15 cellular contexts compared by ENCODE assay signal in the genomic region with DNA sequence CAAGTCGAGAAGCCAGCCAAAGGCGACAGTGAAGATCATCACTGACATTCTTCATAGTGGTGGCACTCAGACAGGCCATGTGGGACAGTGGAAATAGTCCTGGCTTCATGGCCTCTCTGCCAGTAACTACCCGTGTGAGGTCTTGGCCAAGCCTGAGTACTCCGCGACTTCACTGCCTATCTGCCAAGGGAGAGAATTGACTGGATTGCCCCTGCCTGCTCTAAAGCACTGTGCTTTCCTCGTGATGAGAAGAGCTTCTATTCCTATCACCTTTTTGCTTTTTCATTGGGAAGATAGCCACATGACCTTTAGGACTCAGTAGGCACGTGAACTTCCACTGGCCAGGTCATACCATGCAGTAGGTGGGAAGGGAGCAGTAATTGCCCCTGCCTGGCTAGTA.
DNase-seq lines count a peak whose midpoint lies in the region; ATAC-seq and TF ChIP-seq lines count a peak whose summit lies in the region.
"Had no signal": no experiment of that assay in that cellular context is flagged by ENCODE, and none has a peak within 500 bp of the region (broad histone marks: within the 10 kb centered on the region; RNA-seq: fewer than 3 reads in every experiment).

No MANE protein-coding gene starts in this region.

- peak overlapping the region; percentile 45; the same call in 1 of the 2 replicates for H3K9ac ChIP-seq in iPS-20b (ENCODE audit: low read depth, low read length)

- H3K36me3 Mint-ChIP-seq in WTC11 = no peaks in the 10 kb centered on the region

- POLR2A ChIA-PET in WTC11 (lab: Charles Lee) = no interaction called here

- no peaks in the 10 kb centered on the region for H3K27me3 ChIP-seq in iPS-20b (ENCODE audit: insufficient read depth, low read length)
- H3K27me3 ChIP-seq in upper lobe of right lung = peaks cover 2% of the 10 kb centered on the region
- H3K27me3 ChIP-seq: brain microvascular endothelial cell had no signal

- no peaks in the 10 kb centered on the region for H3K27me3 Mint-ChIP-seq in WTC11 (ENCODE audit: low read depth)

- no peak for DNase-seq in Right ventricle myocardium inferior (ENCODE audit: missing footprints)
- no peak for DNase-seq in cardiac septum (ENCODE audit: low spot score)
- no peak for DNase-seq in WTC11 (ENCODE audit: low spot score)
- DNase-seq in upper lobe of right lung = peak; percentile 13
- DNase-seq in NCI-H1694 treated with DMSO at 0.1 percent for 48 hours (lab: John Stamatoyannopoulos, UW) = no peak
- DNase-seq in NCI-H146 (lab: John Stamatoyannopoulos, UW) = no peak
- no peak for DNase-seq in mucosa of gallbladder (ENCODE audit: low spot score)
- DNase-seq: brain microvascular endothelial cell, KBM-7, mesenchymal stem cell, NCI-H226, occipital lobe, substantia nigra had no signal

- TF ChIP-seq CTCF in WTC11 (IDR thresholded peaks at IDR 0.05) (no peak), upper lobe of right lung (IDR thresholded peaks at IDR 0.05) (no peak)

- no peak overlapping the region for H3K4me3 ChIP-seq in iPS-20b (ENCODE audit: low read length)
- no peak overlapping the region for H3K4me3 ChIP-seq in upper lobe of right lung
- H3K4me3 ChIP-seq: skin epidermis had no signal

- ATAC-seq in Right ventricle myocardium inferior (peak; percentile 69), WTC11 (no peak), upper lobe of right lung (no peak)

- no peak overlapping the region for H3K4me3 Mint-ChIP-seq in WTC11

- CTCF ChIA-PET in WTC11 (lab: Charles Lee) = interaction anchor here (0.6 to 4.1 kb wide), 16 partner anchors 8 to 314 kb away, joined by 3 to 34 read pairs (median 4); a partner anchor contains a TSS

- no peaks in the 10 kb centered on the region for H3K9me3 ChIP-seq in iPS-20b (ENCODE audit: insufficient read depth, low read depth, low read length)
- H3K9me3 ChIP-seq in upper lobe of right lung = no peaks in the 10 kb centered on the region

- H3K9me3 Mint-ChIP-seq in WTC11 = no peaks in the 10 kb centered on the region

- H3K27ac ChIP-seq in iPS-20b (ENCODE audit: low read length) = no peak overlapping the region
- H3K27ac ChIP-seq in upper lobe of right lung = peak overlapping the region; percentile 11
- H3K27ac ChIP-seq: brain microvascular endothelial cell, skin epidermis had no signal

- peaks cover 49% of the 10 kb centered on the region for H3K4me1 Mint-ChIP-seq in WTC11

- peak overlapping the region; percentile 26; the same call in 1 of the 2 replicates for H3K27ac Mint-ChIP-seq in WTC11

- intact Hi-C loops in Right ventricle myocardium inferior (cut with DNase I) (no loop called here), cardiac septum (cut with DNase I) (no loop called here), upper lobe of right lung (cut with DNase I) (no loop called here)

- H3K4me1 ChIP-seq in iPS-20b (ENCODE audit: insufficient read depth, low read length) = peaks cover 13% of the 10 kb centered on the region; the same call in 1 of the 2 replicates
- H3K4me1 ChIP-seq in upper lobe of right lung = peaks cover 5% of the 10 kb centered on the region

- H3K36me3 ChIP-seq in iPS-20b (ENCODE audit: insufficient read depth, low read depth, low read length) (no peaks in the 10 kb centered on the region), upper lobe of right lung (no peaks in the 10 kb centered on the region)
- H3K36me3 ChIP-seq: brain microvascular endothelial cell had no signal

TF ChIP-seq in WTC11, 78 proteins besides CTCF, POLR2A, EP300 and RAD21:
- TF ChIP-seq, protein P1, sequence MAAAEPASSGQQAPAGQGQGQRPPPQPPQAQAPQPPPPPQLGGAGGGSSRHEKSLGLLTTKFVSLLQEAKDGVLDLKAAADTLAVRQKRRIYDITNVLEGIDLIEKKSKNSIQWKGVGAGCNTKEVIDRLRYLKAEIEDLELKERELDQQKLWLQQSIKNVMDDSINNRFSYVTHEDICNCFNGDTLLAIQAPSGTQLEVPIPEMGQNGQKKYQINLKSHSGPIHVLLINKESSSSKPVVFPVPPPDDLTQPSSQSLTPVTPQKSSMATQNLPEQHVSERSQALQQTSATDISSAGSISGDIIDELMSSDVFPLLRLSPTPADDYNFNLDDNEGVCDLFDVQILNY (CRISPR knock-in tag; IDR thresholded peaks at IDR 0.05) = no peak
- no peak for TF ChIP-seq NFATC4 (CRISPR knock-in tag; IDR thresholded peaks at IDR 0.05)
- no peak for TF ChIP-seq GRHL2 (CRISPR knock-in tag; IDR thresholded peaks at IDR 0.05; ENCODE audit: insufficient replicate concordance, severe bottlenecking)
- no peak for TF ChIP-seq TCF7 (CRISPR knock-in tag; IDR thresholded peaks at IDR 0.05; ENCODE audit: low read depth)
- TF ChIP-seq SP1 (CRISPR knock-in tag; conservative IDR thresholded peaks at IDR 0.05) = no peak
- no peak for TF ChIP-seq ZBTB43 (CRISPR knock-in tag; IDR thresholded peaks at IDR 0.05)
- no peak for TF ChIP-seq RELA (CRISPR knock-in tag; IDR thresholded peaks at IDR 0.05; ENCODE audit: borderline replicate concordance)
- no peak for TF ChIP-seq JUN (CRISPR knock-in tag; IDR thresholded peaks at IDR 0.05)
- no peak for TF ChIP-seq CREB1 (CRISPR knock-in tag; IDR thresholded peaks at IDR 0.05)
- no peak for TF ChIP-seq MAX (CRISPR knock-in tag; IDR thresholded peaks at IDR 0.05)
